In the genomic region with DNA sequence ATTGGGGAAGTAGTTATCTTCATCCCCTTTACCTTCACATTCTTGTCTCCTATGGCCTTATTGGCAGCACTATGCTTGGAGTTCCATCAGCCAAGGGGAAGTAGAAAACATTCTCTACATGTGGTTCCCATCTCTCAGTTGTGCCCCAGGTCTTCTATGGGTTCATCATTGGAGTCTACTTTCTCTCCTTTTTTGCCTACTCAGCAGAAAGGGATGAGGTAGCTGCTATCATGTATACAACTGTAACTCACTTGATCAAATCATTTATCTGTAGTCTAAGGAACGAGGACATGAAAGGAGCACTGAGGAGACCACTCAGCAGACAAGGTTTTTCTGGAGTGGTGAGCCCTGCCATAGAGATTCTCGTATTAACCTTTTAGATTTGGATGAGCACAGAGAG, we compare ENCODE assay signal across 8 cellular contexts.
"Had no signal": no experiment of that assay in that cellular context is flagged by ENCODE, and none has a peak within 500 bp of the region (broad histone marks: within the 10 kb centered on the region; RNA-seq: fewer than 3 reads in every experiment).

No MANE protein-coding gene starts in this region.

- H3K4me3 Mint-ChIP-seq: GM23338, HFFc6, IgD-negative memory B cell had no signal

- H3K27ac ChIP-seq: HL-60 had no signal

- ATAC-seq: GM23338, HCT116 had no signal

- H3K36me3 ChIP-seq: HAP-1 had no signal

- H3K4me1 ChIP-seq: HAP-1 had no signal

- H2AFZ ChIP-seq: GM23338 had no signal

- H3K36me3 Mint-ChIP-seq: IgD-negative memory B cell had no signal

- H3K4me1 Mint-ChIP-seq: GM23338, IgD-negative memory B cell had no signal

- H3K9me3 Mint-ChIP-seq: GM23338, IgD-negative memory B cell had no signal

- H3K4me2 ChIP-seq: GM23338 had no signal

- DNase-seq: H7, HFFc6, KG1 had no signal

- H3K9me3 ChIP-seq: HAP-1 had no signal

- H3K27ac Mint-ChIP-seq: GM23338, HFFc6 had no signal

- H3K4me3 ChIP-seq: GM23338, HAP-1 had no signal

- H3K27me3 Mint-ChIP-seq: IgD-negative memory B cell had no signal
